ENCODE assay signal across 15 cellular contexts in the genomic region with DNA sequence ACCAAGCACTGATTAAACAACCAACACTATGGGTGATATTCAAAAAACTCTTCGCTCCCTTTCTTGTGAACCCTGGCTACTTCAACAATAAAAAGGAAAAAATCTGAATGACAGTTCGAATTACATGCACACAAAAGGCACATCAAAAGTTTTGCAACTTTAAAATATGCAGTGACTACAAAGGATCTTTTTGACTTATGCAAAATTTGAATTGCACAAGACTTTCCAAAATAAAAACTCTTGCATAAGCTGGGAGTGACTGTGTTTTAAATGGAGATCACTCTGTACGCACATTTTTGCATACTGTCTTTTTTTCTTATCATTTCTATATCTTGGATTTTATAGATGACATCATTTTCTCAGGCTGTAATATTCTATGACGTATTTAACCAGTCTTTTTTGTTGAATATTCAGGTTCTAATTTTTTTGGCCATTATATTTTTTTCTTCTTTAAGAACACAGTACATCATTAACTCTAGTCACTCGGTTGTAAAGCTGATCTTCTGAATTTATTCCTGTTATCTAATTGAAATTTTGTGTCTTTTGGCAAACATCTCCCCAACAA.
DNase-seq lines count a peak whose midpoint lies in the region; ATAC-seq and TF ChIP-seq lines count a peak whose summit lies in the region.
"Had no signal": no experiment of that assay in that cellular context is flagged by ENCODE, and none has a peak within 500 bp of the region (broad histone marks: within the 10 kb centered on the region; RNA-seq: fewer than 3 reads in every experiment).

No MANE protein-coding gene starts in this region.

- CTCF ChIA-PET in HEK293 (lab: Yijun Ruan, JAX), result no interaction called here

- no peak overlapping the region for H3K27ac ChIP-seq in HEK293 (ENCODE audit: extremely low read depth, low read depth, low read length)
- H3K27ac ChIP-seq in esophagus squamous epithelium, result peak overlapping the region in 3 of 4 donors; percentile 28 to 63 (median 53)
- H3K27ac ChIP-seq: pancreas, thyroid gland had no signal

- H3K27me3 ChIP-seq in esophagus squamous epithelium, result no peaks in the 10 kb centered on the region
- H3K27me3 ChIP-seq: pancreas, thyroid gland had no signal

- POLR2A ChIA-PET in HEK293 (lab: Yijun Ruan, JAX), result no interaction called here

- WGBS in esophagus squamous epithelium, 2 donors, result 42 to 47% methylated on average over 5 of the region's 5 CpGs

- TF ChIP-seq CTCF in HEK293 (tag by site-specific recombination; IDR thresholded peaks at IDR 0.05) (no peak), esophagus squamous epithelium (IDR thresholded peaks at IDR 0.05) (no peak)

- no peak for TF ChIP-seq POLR2A in esophagus squamous epithelium (IDR thresholded peaks at IDR 0.05)

- no peaks in the 10 kb centered on the region for H3K9me3 ChIP-seq in HEK293 (ENCODE audit: control insufficient read depth, insufficient read depth, low read depth, low read length)
- no peaks in the 10 kb centered on the region for H3K9me3 ChIP-seq in esophagus squamous epithelium
- H3K9me3 ChIP-seq: pancreas, thyroid gland had no signal

- ATAC-seq in HG02885 (IDR thresholded peaks at IDR 0.05; ENCODE audit: poor library complexity, unreplicated experiment) (no peak), left ventricle myocardium superior (no peak)
- ATAC-seq: pancreas had no signal

- DNase-seq in SIG-M5 (lab: John Stamatoyannopoulos, UW) (peak; percentile 12), esophagus squamous epithelium (lab: John Stamatoyannopoulos, UW) (no peak), skeletal muscle cell (ENCODE audit: low read depth) (peak; percentile 27), left ventricle myocardium superior (no peak)
- no peak for DNase-seq in activated T-cell treated with anti-CD3 and anti-CD28 coated beads, Interleukin-2, amount 50 U/mL, for 48 hours
- DNase-seq: activated B cell treated with CpG ODN at 0.5 μM for 24 hours; activated gamma-delta T cell treated with Interleukin-2 at 50 U/mL for 16 hours; CD4-positive, CD25-positive, alpha-beta regulatory T cell; DMS79 treated with DMSO at 0.1 percent for 48 hours; NCI-H748 treated with DMSO at 0.1 percent for 48 hours; pancreas; thyroid gland had no signal

- intact Hi-C loops in esophagus squamous epithelium (cut with DNase I), result no loop called here
- intact Hi-C loops in left ventricle myocardium superior (cut with micrococcal nuclease), result no loop called here

- H3K4me3 ChIP-seq in HEK293 (ENCODE audit: low read depth, low read length) (no peak overlapping the region), esophagus squamous epithelium (no peak overlapping the region), skeletal muscle cell (ENCODE audit: low read depth, low read length) (no peak overlapping the region)
- H3K4me3 ChIP-seq: pancreas, smooth muscle cell, thyroid gland had no signal

- H3K4me1 ChIP-seq in HEK293 (ENCODE audit: control insufficient read depth, insufficient read depth, low read length) (no peaks in the 10 kb centered on the region), esophagus squamous epithelium (peaks cover 0 to 34% (median 8%) of the 10 kb centered on the region in 3 donors)
- H3K4me1 ChIP-seq: pancreas, thyroid gland had no signal

- H3K36me3 ChIP-seq in HEK293 (ENCODE audit: control insufficient read depth in 2 of 2, insufficient read depth in 1 of 2, low read length in 2 of 2) (no peaks in the 10 kb centered on the region), esophagus squamous epithelium (no peaks in the 10 kb centered on the region)
- H3K36me3 ChIP-seq: pancreas, thyroid gland had no signal

TF ChIP-seq in HEK293, 187 proteins besides CTCF, POLR2A, EP300 and RAD21:
- TF ChIP-seq ZNF654 (tag by site-specific recombination; IDR thresholded peaks at IDR 0.05; ENCODE audit: low read depth) (no peak), SCRT2 (tag by site-specific recombination; IDR thresholded peaks at IDR 0.05) (0 out of 2 replicates have a peak, but pooled peaks have one; percentile 17)
- TF ChIP-seq, protein P1, sequence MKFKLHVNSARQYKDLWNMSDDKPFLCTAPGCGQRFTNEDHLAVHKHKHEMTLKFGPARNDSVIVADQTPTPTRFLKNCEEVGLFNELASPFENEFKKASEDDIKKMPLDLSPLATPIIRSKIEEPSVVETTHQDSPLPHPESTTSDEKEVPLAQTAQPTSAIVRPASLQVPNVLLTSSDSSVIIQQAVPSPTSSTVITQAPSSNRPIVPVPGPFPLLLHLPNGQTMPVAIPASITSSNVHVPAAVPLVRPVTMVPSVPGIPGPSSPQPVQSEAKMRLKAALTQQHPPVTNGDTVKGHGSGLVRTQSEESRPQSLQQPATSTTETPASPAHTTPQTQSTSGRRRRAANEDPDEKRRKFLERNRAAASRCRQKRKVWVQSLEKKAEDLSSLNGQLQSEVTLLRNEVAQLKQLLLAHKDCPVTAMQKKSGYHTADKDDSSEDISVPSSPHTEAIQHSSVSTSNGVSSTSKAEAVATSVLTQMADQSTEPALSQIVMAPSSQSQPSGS (tag by site-specific recombination; IDR thresholded peaks at IDR 0.05; ENCODE audit: low read depth), result peak; percentile 84

Comparison
In these comparisons a context has a peak if more than half of its experiments do, and no peak if none do; other contexts are left out.
1. DNase-seq: peak in SIG-M5 (single experiment) and skeletal muscle cell (single experiment); none in esophagus squamous epithelium (single experiment), left ventricle myocardium superior (single experiment) and activated T-cell treated with anti-CD3 and anti-CD28 coated beads, Interleukin-2, amount 50 U/mL, for 48 hours (0 of 2).